8 cellular contexts compared by ENCODE assay signal in genomic region chr14:70416717-70417349, GRCh38. TPM values are rescaled to one million over a fixed set of nuclear protein-coding genes. Genes with fewer than 3 reads are reported as not detected.
DNase-seq lines count a peak whose midpoint lies in the region; TF ChIP-seq lines count a peak whose summit lies in the region.

Gene SYNJ2BP, minus strand, starts transcription at chr14:70417090. Its CDS starts 127 bp downstream, at chr14:70416963.

- H3K4me1 ChIP-seq in rectal smooth muscle tissue (ENCODE audit: control insufficient read depth, insufficient read depth, low read length) (peaks cover 3% of the 10 kb centered on the region), uterus (no peaks in the 10 kb centered on the region)

- no peaks in the 10 kb centered on the region for H3K9me3 ChIP-seq in uterus

- intact Hi-C loops in uterus (cut with DNase I; ENCODE audit: low total_unique reads), result no loop called here

- peaks cover 2% of the 10 kb centered on the region for H3K36me3 ChIP-seq in rectal smooth muscle tissue (ENCODE audit: control insufficient read depth, insufficient read depth, low read length)
- H3K36me3 ChIP-seq in uterus, result no peaks in the 10 kb centered on the region

- H3K36me3 Mint-ChIP-seq in T-helper 2 cell treated with Interferon-gamma antibody and Interleukin-4, amounts not matched to agents 5 μg/mL and 100 μg/mL, for 36 hours (ENCODE audit: low read depth), result no peaks in the 10 kb centered on the region

- H3K9ac ChIP-seq in rectal smooth muscle tissue (ENCODE audit: low read length), result peak within 1 kb of the TSS; percentile 7

- TF ChIP-seq POLR2A in GM18951 (IDR thresholded peaks at IDR 0.05; ENCODE audit: extremely low read depth, insufficient read depth, insufficient read length), result peak; percentile 44
- no peak for TF ChIP-seq POLR2A in uterus (IDR thresholded peaks at IDR 0.05)

- in situ Hi-C loops in ACHN (cut with HindIII; ENCODE audit: low pct_ligation_motif_present, low pct_unique_long_range_greater_than_20kb, low sequenced_read_pairs) (no loop called here), GM18951 (cut with MboI; ENCODE audit: low sequenced_read_pairs, unreplicated experiment) (no loop called here), astrocyte of the spinal cord (cut with HindIII; ENCODE audit: low sequenced_read_pairs) (no loop called here)

- H3K4me3 ChIP-seq in astrocyte of the spinal cord (ENCODE audit: low read depth, low read length) (peak within 1 kb of the TSS; percentile 91), rectal smooth muscle tissue (ENCODE audit: low read length) (peak within 1 kb of the TSS; percentile 72), uterus (peak within 1 kb of the TSS; percentile 61)

- DNase-seq in ACHN (peak; percentile 80), NCI-H1092 treated with DMSO at 0.1 percent for 48 hours (lab: John Stamatoyannopoulos, UW) (peak; percentile 79), astrocyte of the spinal cord (ENCODE audit: low read depth, low spot score) (peak; percentile 69), hypothalamus (lab: John Stamatoyannopoulos, UW) (peak in 49 of 51 donors; percentile 9 to 82 (median 51)), uterus (peak; percentile 54 to 66)
- peak; percentile 16 for DNase-seq in T-helper 2 cell treated with Interferon-gamma antibody and Interleukin-4, amounts not matched to agents 5 μg/mL and 100 μg/mL, for 36 hours (ENCODE audit: low spot score)

- H3K9me3 Mint-ChIP-seq in T-helper 2 cell treated with Interferon-gamma antibody and Interleukin-4, amounts not matched to agents 5 μg/mL and 100 μg/mL, for 36 hours, result no peaks in the 10 kb centered on the region

- TF ChIP-seq CTCF in astrocyte of the spinal cord (IDR thresholded peaks at IDR 0.05; ENCODE audit: low read depth, low read length), result no peak
- TF ChIP-seq CTCF in uterus (IDR thresholded peaks at IDR 0.05), result peak in 1 of 4 experiments; percentile 6

- H3K27me3 ChIP-seq in rectal smooth muscle tissue (ENCODE audit: control insufficient read depth, insufficient read depth, low read length), result no peaks in the 10 kb centered on the region
- H3K27me3 ChIP-seq in uterus, result no peaks in the 10 kb centered on the region

- peak within 1 kb of the TSS; percentile 3 for H3K27ac ChIP-seq in rectal smooth muscle tissue (ENCODE audit: low read depth, low read length)
- H3K27ac ChIP-seq in uterus, result peak within 1 kb of the TSS; percentile 67 to 73

- peaks cover 10% of the 10 kb centered on the region for H3K4me1 Mint-ChIP-seq in T-helper 2 cell treated with Interferon-gamma antibody and Interleukin-4, amounts not matched to agents 5 μg/mL and 100 μg/mL, for 36 hours (ENCODE audit: low read depth)

- H3K27ac Mint-ChIP-seq in T-helper 2 cell treated with Interferon-gamma antibody and Interleukin-4, amounts not matched to agents 5 μg/mL and 100 μg/mL, for 36 hours, result no peak within 1 kb of the TSS

- H3K4me3 Mint-ChIP-seq in T-helper 2 cell treated with Interferon-gamma antibody and Interleukin-4, amounts not matched to agents 5 μg/mL and 100 μg/mL, for 36 hours, result peak within 1 kb of the TSS; percentile 92

- H3K27me3 Mint-ChIP-seq in T-helper 2 cell treated with Interferon-gamma antibody and Interleukin-4, amounts not matched to agents 5 μg/mL and 100 μg/mL, for 36 hours (ENCODE audit: low read depth), result peaks cover 7% of the 10 kb centered on the region

RNA-seq across cellular contexts. Expression of gene SYNJ2BP, which starts in this region (rescaled TPM):
- 10 to 100 TPM; 11.8 to 51.7 (median 32.3) TPM for total RNA-seq in uterus

Comparison
In these comparisons a context has a peak if more than half of its experiments do, and no peak if none do; other contexts are left out.
1. Peak in every context shown above with its lines: DNase-seq, H3K4me3 ChIP-seq and H3K27ac ChIP-seq.
2. DNase-seq: peak in every context shown above with its lines; median percentile 80 in ACHN; 79 in NCI-H1092 treated with DMSO at 0.1 percent for 48 hours; 69 in astrocyte of the spinal cord; 60 in uterus; 51 in hypothalamus; 16 in T-helper 2 cell treated with Interferon-gamma antibody and Interleukin-4, amounts not matched to agents 5 μg/mL and 100 μg/mL, for 36 hours.